ENCODE assay signal across 15 cellular contexts in the genomic region with DNA sequence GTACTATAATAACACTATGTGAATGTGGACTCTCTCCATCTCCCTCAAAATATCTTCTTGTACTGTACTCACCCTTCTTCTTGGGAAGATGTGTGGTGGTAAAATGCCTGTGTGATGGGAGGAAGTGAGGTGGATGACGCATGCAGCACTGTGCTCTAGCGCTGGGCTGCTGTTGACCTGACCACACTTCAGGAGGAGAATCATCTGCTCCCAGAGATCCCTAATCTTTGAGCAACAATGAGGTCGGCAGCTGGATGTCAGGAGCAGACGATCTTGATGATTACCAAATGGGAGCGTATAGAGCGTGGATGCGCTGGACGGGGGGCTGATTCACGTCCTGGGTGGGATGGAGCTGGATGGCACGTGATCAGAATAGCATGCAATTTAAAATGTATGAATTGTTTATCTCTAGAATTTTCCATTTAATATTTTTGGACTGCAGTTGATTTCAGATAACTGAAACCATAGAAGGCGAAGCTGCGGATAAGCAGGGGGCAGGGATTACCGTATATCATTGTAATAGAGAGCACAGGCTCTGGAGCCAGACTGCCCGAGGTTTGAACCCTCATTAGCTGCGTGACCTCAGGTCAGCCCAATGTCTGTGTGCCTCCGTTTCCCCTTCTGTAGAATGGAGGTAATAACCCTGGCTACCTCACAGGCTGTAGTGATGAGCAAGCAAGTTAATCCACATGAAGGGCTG. TPM values are rescaled to one million over a fixed set of nuclear protein-coding genes. Genes with fewer than 3 reads are reported as not detected.
DNase-seq lines count a peak whose midpoint lies in the region; ATAC-seq and TF ChIP-seq lines count a peak whose summit lies in the region.
"Had no signal": no experiment of that assay in that cellular context is flagged by ENCODE, and none has a peak within 500 bp of the region (broad histone marks: within the 10 kb centered on the region; RNA-seq: fewer than 3 reads in every experiment).

No MANE protein-coding gene starts in this region.

- peaks cover 5% of the 10 kb centered on the region for H3K36me3 Mint-ChIP-seq in Calu3 (ENCODE audit: insufficient read depth, unreplicated experiment)

- H3K27ac Mint-ChIP-seq in Calu3 (ENCODE audit: unreplicated experiment) = peak overlapping the region; percentile 57
- H3K27ac Mint-ChIP-seq: activated T-cell treated with anti-CD3 and anti-CD28 coated beads, Interleukin-2, amount 50 U/mL, for 24 hours had no signal

- ATAC-seq in omental fat pad (ENCODE audit: low FRiP score) (peak; percentile 16), GM19023 (IDR thresholded peaks at IDR 0.05; ENCODE audit: unreplicated experiment) (no peak)

- CTCF ChIA-PET in Calu3 (lab: Charles Lee) = no interaction called here

- no peak for TF ChIP-seq CTCF in Calu3 (IDR thresholded peaks at IDR 0.05; ENCODE audit: unreplicated experiment)
- TF ChIP-seq CTCF in choroid plexus epithelial cell (conservative IDR thresholded peaks at IDR 0.05; ENCODE audit: low read depth, low read length) = no peak
- TF ChIP-seq CTCF in omental fat pad (IDR thresholded peaks at IDR 0.05) = no peak

- H3K4me3 ChIP-seq in choroid plexus epithelial cell (ENCODE audit: low read depth, low read length) = peak overlapping the region; percentile 20
- H3K4me3 ChIP-seq: left lung, tibial nerve had no signal

- no TSS peak for BruUV-seq in Calu3 (replicated peaks; lab: Mats Ljungman, UMichigan)

- no peak overlapping the region for H3K4me3 Mint-ChIP-seq in Calu3 (ENCODE audit: low read depth, unreplicated experiment)
- H3K4me3 Mint-ChIP-seq: activated T-cell treated with anti-CD3 and anti-CD28 coated beads, Interleukin-2, amount 50 U/mL, for 24 hours had no signal

- DNase-seq in Calu3 (no peak), M059J (ENCODE audit: low read depth) (peak; percentile 31), choroid plexus epithelial cell (ENCODE audit: low read depth) (peak; percentile 53), omental fat pad (ENCODE audit: low spot score) (no peak), NCI-H748 (lab: John Stamatoyannopoulos, UW; ENCODE audit: unreplicated experiment) (no peak), NCI-H187 treated with DMSO at 0.1 percent for 48 hours (lab: John Stamatoyannopoulos, UW) (no peak)
- DNase-seq: erythroblast, hypothalamus, left lung, NCI-H1436 treated with DMSO at 0.1 percent for 48 hours, NCI-H510A, T-helper 9 cell had no signal

- no peaks in the 10 kb centered on the region for H3K9me3 Mint-ChIP-seq in Calu3 (ENCODE audit: low read depth, unreplicated experiment)

- H3K4me1 Mint-ChIP-seq in Calu3 (ENCODE audit: low read depth, unreplicated experiment) = peaks cover 48% of the 10 kb centered on the region

- intact Hi-C loops in Calu3 (cut with micrococcal nuclease; ENCODE audit: unreplicated experiment) = no loop called here

- H3K27me3 Mint-ChIP-seq in Calu3 (ENCODE audit: unreplicated experiment) = no peaks in the 10 kb centered on the region
- H3K27me3 Mint-ChIP-seq: activated T-cell treated with anti-CD3 and anti-CD28 coated beads, Interleukin-2, amount 50 U/mL, for 24 hours had no signal

RNA-seq across cellular contexts. Expression of gene CYLD, which starts 23.7 kb away (rescaled TPM):
- total RNA-seq in Calu3 (2022) (29.2 and 31.8 TPM in 2 replicates), omental fat pad (10 to 100 TPM; 20.5 to 51.1 (median 36.6) TPM)
- 53.3 and 68.6 TPM in 2 replicates for total RNA-seq in M059J (2014; rRNA removed; shearing (Covaris generic))

RNA-seq across cellular contexts. Expression of gene NOD2, which starts 24.8 kb away (rescaled TPM):
- total RNA-seq in Calu3 (2022) (0.87 and 1.1 TPM in 2 replicates), omental fat pad (10 to 100 TPM in 1 of 4 donors, 1 to 10 TPM in 3; 4.4 to 17.2 (median 5.4) TPM)
- 0.07 and 0.34 TPM in 2 replicates for total RNA-seq in M059J (2014; rRNA removed; shearing (Covaris generic))

RNA-seq across cellular contexts. Expression of gene SNX20, which starts 37.1 kb away (rescaled TPM):
- total RNA-seq in Calu3 (2022) (not detected in 2 replicates), omental fat pad (1 to 10 TPM; 2.2 to 6.9 (median 4.4) TPM)
- total RNA-seq in M059J (2014; rRNA removed; shearing (Covaris generic)) = not detected in 2 replicates

Comparison
In these comparisons a context has a peak if more than half of its experiments do, and no peak if none do; other contexts are left out.
1. DNase-seq: peak in M059J (single experiment) and choroid plexus epithelial cell (single experiment); none in Calu3 (single experiment), omental fat pad (single experiment), NCI-H748 (single experiment) and NCI-H187 treated with DMSO at 0.1 percent for 48 hours (single experiment).